Comparison of ENCODE assay signal across 16 cellular contexts in the genomic region with DNA sequence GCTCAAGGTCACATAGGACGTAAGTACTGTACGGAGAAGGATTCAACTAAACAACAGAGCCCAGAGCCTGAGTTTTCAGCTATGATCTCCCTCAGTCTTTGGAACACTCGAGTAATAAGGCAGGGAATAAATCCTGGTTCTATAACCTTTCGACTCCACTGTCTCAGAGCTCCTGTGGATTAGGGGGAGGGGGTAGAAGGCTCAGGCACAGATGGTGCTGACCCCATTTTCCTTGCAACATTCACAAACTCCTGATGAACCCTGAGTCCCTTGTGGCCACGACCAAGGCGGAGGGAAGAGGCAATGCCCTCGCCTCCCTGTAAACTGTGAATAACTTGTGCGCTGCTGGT. TPM values are rescaled to one million over a fixed set of nuclear protein-coding genes. Genes with fewer than 3 reads are reported as not detected.
DNase-seq lines count a peak whose midpoint lies in the region; ATAC-seq and TF ChIP-seq lines count a peak whose summit lies in the region.
"Had no signal": no experiment of that assay in that cellular context is flagged by ENCODE, and none has a peak within 500 bp of the region (broad histone marks: within the 10 kb centered on the region; RNA-seq: fewer than 3 reads in every experiment).

No MANE protein-coding gene starts in this region.

- H3K9me3 ChIP-seq in endodermal cell (ENCODE audit: control insufficient read depth, low read length) (no peaks in the 10 kb centered on the region), osteoblast (ENCODE audit: low read depth, low read length) (no peaks in the 10 kb centered on the region)
- H3K9me3 ChIP-seq: right atrium auricular region, upper lobe of right lung had no signal

- BruUV-seq in MCF 10A (replicated peaks; lab: Mats Ljungman, UMichigan) = no TSS peak

- ATAC-seq in HG03025 (IDR thresholded peaks at IDR 0.05; ENCODE audit: low FRiP score, unreplicated experiment) = no peak

- H3K4me1 Mint-ChIP-seq in T-helper 1 cell treated with Interleukin-12 subunit alpha and Interleukin-12 subunit beta and Interleukin-4 antibody, amounts not matched to agents 30 μg/mL and 1 μg/mL, for 36 hours (ENCODE audit: low read depth) = peaks cover 5% of the 10 kb centered on the region
- peaks cover 2% of the 10 kb centered on the region for H3K4me1 Mint-ChIP-seq in endodermal cell
- peaks cover 9% of the 10 kb centered on the region for H3K4me1 Mint-ChIP-seq in MCF 10A (ENCODE audit: insufficient read depth, unreplicated experiment)

- peak overlapping the region; percentile 76 for H3K4me3 Mint-ChIP-seq in T-helper 1 cell treated with Interleukin-12 subunit alpha and Interleukin-12 subunit beta and Interleukin-4 antibody, amounts not matched to agents 30 μg/mL and 1 μg/mL, for 36 hours
- H3K4me3 Mint-ChIP-seq in endodermal cell = peak overlapping the region; percentile 65
- no peak overlapping the region for H3K4me3 Mint-ChIP-seq in MCF 10A (ENCODE audit: unreplicated experiment)

- peak overlapping the region; percentile 82 for H3K4me3 ChIP-seq in endodermal cell (ENCODE audit: low read length)
- no peak overlapping the region for H3K4me3 ChIP-seq in osteoblast (ENCODE audit: insufficient read depth, low read length)
- H3K4me3 ChIP-seq: upper lobe of right lung had no signal

- H3K4me2 ChIP-seq in osteoblast (ENCODE audit: insufficient read depth, low read length) = no peak overlapping the region

- no peaks in the 10 kb centered on the region for H4K20me1 ChIP-seq in osteoblast (ENCODE audit: insufficient read depth, low read length)

- no peaks in the 10 kb centered on the region for H3K4me1 ChIP-seq in endodermal cell (ENCODE audit: control insufficient read depth, insufficient read depth, low read length)
- H3K4me1 ChIP-seq in osteoblast (ENCODE audit: insufficient read depth, low read length) = no peaks in the 10 kb centered on the region

- no peak overlapping the region for H3K27ac Mint-ChIP-seq in T-helper 1 cell treated with Interleukin-12 subunit alpha and Interleukin-12 subunit beta and Interleukin-4 antibody, amounts not matched to agents 30 μg/mL and 1 μg/mL, for 36 hours
- H3K27ac Mint-ChIP-seq in endodermal cell = no peak overlapping the region
- H3K27ac Mint-ChIP-seq in MCF 10A (ENCODE audit: low read depth, unreplicated experiment) = no peak overlapping the region
- H3K27ac Mint-ChIP-seq: CD8-positive, alpha-beta T cell had no signal

- H3K9me3 Mint-ChIP-seq in T-helper 1 cell treated with Interleukin-12 subunit alpha and Interleukin-12 subunit beta and Interleukin-4 antibody, amounts not matched to agents 30 μg/mL and 1 μg/mL, for 36 hours = peaks cover 4% of the 10 kb centered on the region
- H3K9me3 Mint-ChIP-seq in endodermal cell (no peaks in the 10 kb centered on the region), MCF 10A (ENCODE audit: unreplicated experiment) (no peaks in the 10 kb centered on the region)
- H3K9me3 Mint-ChIP-seq: CD8-positive, alpha-beta T cell had no signal

- H3K27me3 ChIP-seq in endodermal cell (ENCODE audit: control insufficient read depth, insufficient read depth, low read length, poor library complexity, severe bottlenecking) (peaks cover 13% of the 10 kb centered on the region), osteoblast (ENCODE audit: insufficient read depth, low read length) (no peaks in the 10 kb centered on the region)
- H3K27me3 ChIP-seq: right atrium auricular region had no signal

- 42 to 76% methylated on average over 3 to 8 of the region's 8 CpGs for WGBS in endodermal cell (ENCODE audit: insufficient coverage in 1 of 2, insufficient read length in 1 of 2), 2 experiments

- H2AFZ ChIP-seq in osteoblast (ENCODE audit: low read length) = no peak overlapping the region

- CTCF ChIA-PET in MCF 10A (lab: Yijun Ruan, JAX) = interaction anchor here (0.6 kb wide), 2 partner anchors 44 to 65 kb away, joined by 3 read pairs; no protein-coding TSS in a partner anchor

- H3K27ac ChIP-seq in endodermal cell (ENCODE audit: low read depth, low read length) (peak overlapping the region; percentile 93), osteoblast (ENCODE audit: low read depth, low read length) (no peak overlapping the region)
- H3K27ac ChIP-seq: right atrium auricular region, upper lobe of right lung had no signal

- no peaks in the 10 kb centered on the region for H3K79me2 ChIP-seq in osteoblast (ENCODE audit: insufficient read depth, low read length)

- no peak overlapping the region for H3K9ac ChIP-seq in endodermal cell (ENCODE audit: extremely low read depth, low read length, poor library complexity, severe bottlenecking)

- intact Hi-C loops in MCF 10A (cut with micrococcal nuclease) = no loop called here

- DNase-seq in T-helper 1 cell (no peak), NCI-H82 treated with DMSO at 0.1 percent for 48 hours (lab: John Stamatoyannopoulos, UW; ENCODE audit: unreplicated experiment) (peak; percentile 40), endodermal cell (no peak), osteoblast (ENCODE audit: insufficient read length, low spot score, missing footprints) (peak; percentile 50), NCI-H1417 treated with DMSO at 0.1 percent for 48 hours (lab: John Stamatoyannopoulos, UW) (no peak), MCF 10A (ENCODE audit: unreplicated experiment) (no peak)
- DNase-seq: 8988T, NCI-H2081 treated with DMSO at 0.1 percent for 48 hours, upper lobe of right lung had no signal

- TF ChIP-seq CTCF in endodermal cell (conservative IDR thresholded peaks at IDR 0.05) (no peak), osteoblast (IDR thresholded peaks at IDR 0.05; ENCODE audit: extremely low read depth, low read depth, low read length) (no peak), MCF 10A (IDR thresholded peaks at IDR 0.05; ENCODE audit: unreplicated experiment) (no peak)

- H3K36me3 ChIP-seq in endodermal cell (ENCODE audit: control insufficient read depth, insufficient read depth, low read length) (no peaks in the 10 kb centered on the region), osteoblast (ENCODE audit: insufficient read depth, low read length) (no peaks in the 10 kb centered on the region)
- H3K36me3 ChIP-seq: right atrium auricular region, upper lobe of right lung had no signal

- H3K27me3 Mint-ChIP-seq in T-helper 1 cell treated with Interleukin-12 subunit alpha and Interleukin-12 subunit beta and Interleukin-4 antibody, amounts not matched to agents 30 μg/mL and 1 μg/mL, for 36 hours (ENCODE audit: low read depth) = peaks cover 15% of the 10 kb centered on the region
- H3K27me3 Mint-ChIP-seq in endodermal cell (ENCODE audit: insufficient read depth) (peaks cover 70% of the 10 kb centered on the region), MCF 10A (ENCODE audit: insufficient read depth, unreplicated experiment) (peaks cover 11% of the 10 kb centered on the region)

- no peaks in the 10 kb centered on the region for H3K36me3 Mint-ChIP-seq in T-helper 1 cell treated with Interleukin-12 subunit alpha and Interleukin-12 subunit beta and Interleukin-4 antibody, amounts not matched to agents 30 μg/mL and 1 μg/mL, for 36 hours (ENCODE audit: low read depth)
- no peaks in the 10 kb centered on the region for H3K36me3 Mint-ChIP-seq in endodermal cell (ENCODE audit: low read depth)
- no peaks in the 10 kb centered on the region for H3K36me3 Mint-ChIP-seq in MCF 10A (ENCODE audit: insufficient read depth, unreplicated experiment)
- H3K36me3 Mint-ChIP-seq: CD8-positive, alpha-beta T cell had no signal

- POLR2A ChIA-PET in MCF 10A (lab: Yijun Ruan, JAX) = interaction anchor here (0.8 to 2.0 kb wide), 3 partner anchors 42 to 66 kb away, joined by 3 to 7 read pairs (median 3); a partner anchor contains a TSS

RNA-seq across cellular contexts. Expression of a gene that starts 21.3 kb away (rescaled TPM):
- under 1 TPM; 0.64 to 0.91 TPM for total RNA-seq in endodermal cell
- polyA plus RNA-seq in endodermal cell (2013, experiment 1 of 2) = 25.8 TPM
- 23.3 TPM for polyA plus RNA-seq in endodermal cell (2013, experiment 2 of 2)
- not detected in 2 replicates for total RNA-seq in osteoblast
- total RNA-seq in MCF 10A (2022) = not detected in 2 replicates
- total RNA-seq: CD8-positive, alpha-beta T cell; myocyte had no signal

RNA-seq across cellular contexts. Expression of a gene that starts 37.7 kb away (rescaled TPM):
- total RNA-seq in endodermal cell (not detected), osteoblast (not detected in 2 replicates), MCF 10A (2022) (not detected in 2 replicates)
- not detected for polyA plus RNA-seq in endodermal cell (2013, experiment 1 of 2)
- polyA plus RNA-seq in endodermal cell (2013, experiment 2 of 2) = not detected
- total RNA-seq: CD8-positive, alpha-beta T cell; myocyte; right atrium auricular region; upper lobe of right lung had no signal
- polyA plus RNA-seq: adipose tissue, esophagus had no signal

RNA-seq across cellular contexts. Expression of a gene that starts 43.0 kb away (rescaled TPM):
- total RNA-seq in endodermal cell = 10 to 100 TPM; 23.2 to 23.6 TPM
- 12.8 TPM for polyA plus RNA-seq in endodermal cell (2013, experiment 1 of 2)
- 9.6 TPM for polyA plus RNA-seq in endodermal cell (2013, experiment 2 of 2)
- total RNA-seq in osteoblast = 3.6 and 5.9 TPM in 2 replicates
- 17.5 and 18.9 TPM in 2 replicates for total RNA-seq in MCF 10A (2022)

RNA-seq across cellular contexts. Expression of a gene that starts 49.9 kb away (rescaled TPM):
- 10 to 100 TPM; 13.6 to 19.9 TPM for total RNA-seq in endodermal cell
- 9.8 TPM for polyA plus RNA-seq in endodermal cell (2013, experiment 1 of 2)
- 8.9 TPM for polyA plus RNA-seq in endodermal cell (2013, experiment 2 of 2)
- 2.1 and 3.3 TPM in 2 replicates for total RNA-seq in osteoblast
- total RNA-seq in MCF 10A (2022) = 5.5 and 7.0 TPM in 2 replicates

Comparison
In these comparisons a context has a peak if more than half of its experiments do, and no peak if none do; other contexts are left out.
1. DNase-seq: peak in NCI-H82 treated with DMSO at 0.1 percent for 48 hours (single experiment) and osteoblast (single experiment); none in T-helper 1 cell (0 of 5), endodermal cell (single experiment), NCI-H1417 treated with DMSO at 0.1 percent for 48 hours (single experiment) and MCF 10A (single experiment).